ENCODE assay signal across 6 cellular contexts in genomic region chr2:112495878-112496277, GRCh38. TPM values are rescaled to one million over a fixed set of nuclear protein-coding genes. Genes with fewer than 3 reads are reported as not detected.
DNase-seq lines count a peak whose midpoint lies in the region; ATAC-seq, FAIRE-seq and TF ChIP-seq lines count a peak whose summit lies in the region.
"Not testable (repeated sequence)": the region's sequence is repeated elsewhere in the genome, so short reads cannot be mapped to it uniquely, and the experiment has no call there.

No MANE protein-coding gene starts in this region.

- H2BK15ac ChIP-seq in H9 (ENCODE audit: low read depth, low read length), result not testable (repeated sequence)

- TF ChIP-seq RAD21 in SK-N-SH (IDR thresholded peaks at IDR 0.05; ENCODE audit: low read length); HepG2 (CRISPR knock-in tag; IDR thresholded peaks at IDR 0.05): not testable (repeated sequence)

- H3F3A ChIP-seq in SK-N-SH (replicated peaks; ENCODE audit: insufficient read depth), result peaks cover 29% of the 10 kb centered on the region

- H4K20me1 ChIP-seq in H9 (ENCODE audit: control insufficient read depth, insufficient read depth, insufficient read length); SK-N-SH (ENCODE audit: insufficient read depth); HepG2 (ENCODE audit: insufficient read depth, low read length): not testable (repeated sequence)

- peak; percentile 29; the same call in 1 of the 2 replicates for TF ChIP-seq CTCF in A673 (conservative IDR thresholded peaks at IDR 0.05; ENCODE audit: low read depth, low read length)
- TF ChIP-seq CTCF in H9 (conservative IDR thresholded peaks at IDR 0.05), result peak; percentile 36
- peak; percentile 13 for TF ChIP-seq CTCF in NB4 (IDR thresholded peaks at IDR 0.05; ENCODE audit: low read depth, low read length)
- TF ChIP-seq CTCF in SK-N-SH (IDR thresholded peaks at IDR 0.05), result 0 out of 2 replicates have a peak, but pooled peaks have one; percentile 14
- TF ChIP-seq CTCF in chondrocyte (IDR thresholded peaks at IDR 0.05), result peak; percentile 17
- TF ChIP-seq CTCF in HepG2 (CRISPR knock-in tag; IDR thresholded peaks at IDR 0.05), result not testable (repeated sequence)

- ATAC-seq in HepG2, result peak; percentile 35; the same call in 2 of the 3 replicates

- not testable (repeated sequence) for H3K27me3 ChIP-seq in A673 (replicated peaks; ENCODE audit: insufficient read depth, low read depth, low read length, poor library complexity); H9 (ENCODE audit: insufficient read depth, low read length); SK-N-SH (ENCODE audit: insufficient read depth); HepG2 (ENCODE audit: control insufficient read depth in 1 of 2, insufficient read depth in 2 of 2, low read length in 2 of 2)

- not testable (repeated sequence) for H3K79me1 ChIP-seq in H9 (ENCODE audit: insufficient read depth, low read depth, low read length, poor library complexity, severe bottlenecking)

- H2BK120ac ChIP-seq in H9 (ENCODE audit: low read depth, low read length, poor library complexity, severe bottlenecking), result not testable (repeated sequence)

- H3K79me2 ChIP-seq in H9 (ENCODE audit: insufficient read depth, low read length); HepG2 (ENCODE audit: insufficient read depth, low read length): not testable (repeated sequence)
- peaks cover 39% of the 10 kb centered on the region for H3K79me2 ChIP-seq in SK-N-SH (ENCODE audit: insufficient read depth)

- H4K8ac ChIP-seq in H9 (replicated peaks; ENCODE audit: insufficient read length, low read depth, low read length), result not testable (repeated sequence)

- H2BK12ac ChIP-seq in H9 (ENCODE audit: insufficient read length, low read depth, low read length), result not testable (repeated sequence)

- H3K23me2 ChIP-seq in H9 (ENCODE audit: insufficient read length, low read depth, low read length, poor library complexity, severe bottlenecking), result not testable (repeated sequence)

- not testable (repeated sequence) for H3T11ph ChIP-seq in H9 (ENCODE audit: low read length)

- not testable (repeated sequence) for H3K4me2 ChIP-seq in H9 (ENCODE audit: insufficient read depth, insufficient read length, low read length); SK-N-SH; HepG2 (ENCODE audit: low read depth, low read length)

- H2BK5ac ChIP-seq in H9 (ENCODE audit: insufficient read length, low read length), result not testable (repeated sequence)

- H3K56ac ChIP-seq in H9 (ENCODE audit: insufficient read length, low read depth, low read length), result not testable (repeated sequence)

- H3K9me3 Mint-ChIP-seq in H9; chondrocyte (ENCODE audit: low read depth): not testable (repeated sequence)

- H3K36me3 Mint-ChIP-seq in H9 (ENCODE audit: insufficient read depth in 1 of 3, low read depth in 3 of 3), result peaks cover 5 to 16% (median 14%) of the 10 kb centered on the region in 3 experiments; a peak in 6 of 7 replicates
- not testable (repeated sequence) for H3K36me3 Mint-ChIP-seq in chondrocyte (ENCODE audit: low read depth)

- not testable (repeated sequence) for TF ChIP-seq POLR2A in NB4 (IDR thresholded peaks at IDR 0.05; ENCODE audit: extremely low read depth, insufficient read length); HepG2 (IDR thresholded peaks at IDR 0.05; ENCODE audit: insufficient read depth in 1 of 2, low read depth in 2 of 2, low read length in 2 of 2)

- POLR2A ChIA-PET in A673 (lab: Charles Lee; ENCODE audit: low non-redundant PET); SK-N-SH (lab: Yijun Ruan, JAX); HepG2 (lab: Yijun Ruan, JAX): not testable (repeated sequence)

- not testable (repeated sequence) for H3K9me3 ChIP-seq in A673 (ENCODE audit: low read depth, low read length, poor library complexity, severe bottlenecking); H9 (ENCODE audit: control insufficient read depth, low read depth, low read length); SK-N-SH; HepG2 (ENCODE audit: low read length)

- not testable (repeated sequence) for H2BK20ac ChIP-seq in H9 (ENCODE audit: low read depth, low read length, poor library complexity, severe bottlenecking)

- H3K18ac ChIP-seq in H9 (ENCODE audit: insufficient read length, low read depth, low read length), result not testable (repeated sequence)

- DNase-seq in A673 (ENCODE audit: low spot score); H9; NB4 (ENCODE audit: low read depth); SK-N-SH; chondrocyte (ENCODE audit: low spot score); HepG2 (ENCODE audit: low spot score): not testable (repeated sequence)

- not testable (repeated sequence) for H3K27me3 Mint-ChIP-seq in H9 (ENCODE audit: low read depth); chondrocyte (ENCODE audit: low read depth)

- intact Hi-C loops in A673 (cut with micrococcal nuclease; ENCODE audit: unreplicated experiment); HepG2 (cut with micrococcal nuclease; ENCODE audit: unreplicated experiment): not testable (repeated sequence)

- not testable (repeated sequence) for H3K23ac ChIP-seq in H9 (ENCODE audit: insufficient read length, low read depth, low read length)

- H4K91ac ChIP-seq in H9 (ENCODE audit: insufficient read length, low read depth, low read length), result not testable (repeated sequence)

- not testable (repeated sequence) for H3K4me1 Mint-ChIP-seq in H9; chondrocyte (ENCODE audit: low read depth)

- H3K4me3 Mint-ChIP-seq in H9; chondrocyte (ENCODE audit: unreplicated experiment): not testable (repeated sequence)

- BruUV-seq in A673 (replicated peaks; lab: Mats Ljungman, UMichigan); HepG2 (replicated peaks; lab: Mats Ljungman, UMichigan): not testable (repeated sequence)

- H3K27ac ChIP-seq in A673 (ENCODE audit: low read depth, low read length, poor library complexity, severe bottlenecking); H9 (ENCODE audit: insufficient read length, low read depth, low read length); SK-N-SH (ENCODE audit: low read depth in 2 of 2, low read length in 1 of 2); HepG2 (ENCODE audit: extremely low read length, insufficient read depth, low read length): not testable (repeated sequence)

- not testable (repeated sequence) for H3K9me2 ChIP-seq in SK-N-SH

- H4K5ac ChIP-seq in H9 (ENCODE audit: insufficient read length, low read depth, low read length), result not testable (repeated sequence)

- in situ Hi-C loops in HepG2 (cut with HindIII; ENCODE audit: extremely low pct_ligation_motif_present, low pct_unique_long_range_greater_than_20kb), result not testable (repeated sequence)

- not testable (repeated sequence) for H3K9ac ChIP-seq in H9 (ENCODE audit: extremely low read depth, insufficient read length, low read length); SK-N-SH; HepG2 (ENCODE audit: insufficient read depth, low read depth, low read length)

- H3K4ac ChIP-seq in H9 (ENCODE audit: low read depth, low read length), result not testable (repeated sequence)

- not testable (repeated sequence) for H3K4me3 ChIP-seq in A673 (ENCODE audit: low read depth, low read length, poor library complexity, severe bottlenecking); NB4 (ENCODE audit: low read depth, low read length); SK-N-SH (ENCODE audit: low read depth in 2 of 2, low read length in 1 of 2); HepG2 (replicated peaks in 1 of 3; ENCODE audit: insufficient read depth in 1 of 3, low read depth in 2 of 3, low read length in 3 of 3)

- no CpG with 5 or more reads among the region's 4 CpGs for WGBS in H9 (ENCODE audit: extremely low coverage, insufficient read length, low lambda C conversion rate)
- WGBS in SK-N-SH (ENCODE audit: low lambda C conversion rate), result 94% methylated on average over 4 of the region's 4 CpGs
- WGBS in HepG2 (ENCODE audit: low lambda C conversion rate), result 94% methylated on average over 4 of the region's 4 CpGs

- CTCF ChIA-PET in A673 (lab: Charles Lee); SK-N-SH (lab: Yijun Ruan, JAX); HepG2 (lab: Yijun Ruan, JAX; ENCODE audit: low intra/inter-chr PET ratio, low total read pairs): not testable (repeated sequence)

- not testable (repeated sequence) for TF ChIP-seq EP300 in SK-N-SH (IDR thresholded peaks at IDR 0.05; ENCODE audit: borderline replicate concordance in 1 of 2, low read depth in 1 of 2, low read length in 1 of 2); HepG2 (IDR thresholded peaks at IDR 0.05; ENCODE audit: low read depth in 2 of 2, low read length in 2 of 2); HepG2 (CRISPR knock-in tag; IDR thresholded peaks at IDR 0.05; ENCODE audit: borderline replicate concordance)

- FAIRE-seq in HepG2 (lab: Jason Lieb, UNC), result not testable (repeated sequence)

- not testable (repeated sequence) for H3K27ac Mint-ChIP-seq in H9; chondrocyte (ENCODE audit: unreplicated experiment)

- H2AFZ ChIP-seq in H9 (ENCODE audit: low read length); SK-N-SH (ENCODE audit: low read depth); HepG2 (ENCODE audit: low read length): not testable (repeated sequence)

- H3K36me3 ChIP-seq in A673 (ENCODE audit: insufficient read depth, low read length, poor library complexity, severe bottlenecking) (peaks cover 12% of the 10 kb centered on the region), SK-N-SH (replicated peaks in 1 of 2; ENCODE audit: control insufficient read depth in 1 of 2, insufficient read depth in 2 of 2, low read length in 1 of 2) (peaks cover 0 to 15% of the 10 kb centered on the region in 2 experiments), HepG2 (replicated peaks in 1 of 2; ENCODE audit: control insufficient read depth in 1 of 2, insufficient read depth in 2 of 2, low read length in 2 of 2) (peaks cover 1 to 23% of the 10 kb centered on the region in 2 experiments; a peak in 3 of 5 replicates)

- peaks cover 26% of the 10 kb centered on the region for H3K4me1 ChIP-seq in A673 (ENCODE audit: insufficient read depth, low read length, poor library complexity, severe bottlenecking)
- H3K4me1 ChIP-seq in H9 (ENCODE audit: insufficient read depth, low read length), result not testable (repeated sequence)
- peaks cover 20 to 28% of the 10 kb centered on the region in 2 experiments for H3K4me1 ChIP-seq in SK-N-SH (ENCODE audit: control insufficient read depth in 1 of 2, insufficient read depth in 2 of 2, low read depth in 1 of 2, low read length in 1 of 2)
- peaks cover 16% of the 10 kb centered on the region for H3K4me1 ChIP-seq in HepG2 (ENCODE audit: insufficient read depth, low read length)

- not testable (repeated sequence) for H3K14ac ChIP-seq in H9 (ENCODE audit: insufficient read depth, low read length)

- not testable (repeated sequence) for H2AK5ac ChIP-seq in H9 (ENCODE audit: insufficient read length, low read length)

RNA-seq across cellular contexts. Expression of gene TTL, which starts 13.9 kb away (rescaled TPM):
- 119 and 146 TPM in 2 replicates for total RNA-seq in A673 (2021)
- total RNA-seq in H9 (2021), result 57.8 and 58.9 TPM in 2 replicates
- 15.4 and 19.6 TPM in 2 replicates for polyA plus RNA-seq in SK-N-SH (2012; rRNA removed)
- polyA plus RNA-seq in SK-N-SH (2012; cell fraction: cytosol; rRNA removed), result 20.8 and 23.6 TPM in 2 replicates
- 30.4 and 41.0 TPM in 2 replicates for polyA plus RNA-seq in SK-N-SH (2012; cell fraction: nucleus; rRNA removed)
- total RNA-seq in chondrocyte, result 67.9 to 82.6 TPM (median 68.8 TPM) in 3 replicates
- 59.8 and 69.8 TPM in 2 replicates for total RNA-seq in HepG2 (2016; rRNA removed; fragmentation: Illumina TruSeq; extraction: Trizol)
- total RNA-seq in HepG2 (2016; cell fraction: cytosol; rRNA removed; fragmentation: Illumina TruSeq; extraction: Trizol; ENCODE audit: low read depth), result 18.0 and 19.1 TPM in 2 replicates
- 56.6 and 58.1 TPM in 2 replicates for total RNA-seq in HepG2 (2016; cell fraction: insoluble cytoplasmic fraction; rRNA removed; fragmentation: Illumina TruSeq; extraction: Trizol)
- 88.3 and 99.8 TPM in 2 replicates for total RNA-seq in HepG2 (2016; cell fraction: membrane; rRNA removed; fragmentation: Illumina TruSeq; extraction: Trizol)
- 39.3 and 44.8 TPM in 2 replicates for total RNA-seq in HepG2 (2016; cell fraction: nucleus; rRNA removed; fragmentation: Illumina TruSeq; extraction: Trizol)
- polyA plus RNA-seq in HepG2 (2011; rRNA removed), result 19.0 TPM in 2 replicates
- polyA plus RNA-seq in HepG2 (2011; cell fraction: cytosol; rRNA removed), result 10.0 and 16.3 TPM in 2 replicates
- 12.2 and 20.3 TPM in 2 replicates for polyA plus RNA-seq in HepG2 (2011; cell fraction: nucleus; rRNA removed)
- polyA plus RNA-seq in HepG2 (2012), result 22.9 and 32.3 TPM in 2 replicates
- polyA plus RNA-seq in HepG2 (2016; cell fraction: cytosol; fragmentation: Illumina TruSeq; extraction: Trizol; ENCODE audit: low read depth), result 15.2 and 16.6 TPM in 2 replicates
- polyA plus RNA-seq in HepG2 (2016; cell fraction: insoluble cytoplasmic fraction; fragmentation: Illumina TruSeq; extraction: Trizol; ENCODE audit: low read depth), result 44.9 and 53.9 TPM in 2 replicates
- polyA plus RNA-seq in HepG2 (2016; cell fraction: membrane; fragmentation: Illumina TruSeq; extraction: Trizol; ENCODE audit: low read depth), result 50.2 and 56.8 TPM in 2 replicates
- polyA plus RNA-seq in HepG2 (2016; cell fraction: nucleus; fragmentation: Illumina TruSeq; extraction: Trizol; ENCODE audit: insufficient read depth, low read depth), result 53.2 and 54.6 TPM in 2 replicates
- 44.4 and 48.9 TPM in 2 replicates for polyA minus RNA-seq in HepG2 (2011; rRNA and poly(A)+ RNA removed; ENCODE audit: low replicate concordance)
- 28.8 and 32.0 TPM in 2 replicates for polyA minus RNA-seq in HepG2 (2011; cell fraction: cytosol; rRNA and poly(A)+ RNA removed)
- 20.2 and 23.9 TPM in 2 replicates for polyA minus RNA-seq in HepG2 (2011; cell fraction: nucleus; rRNA and poly(A)+ RNA removed)

RNA-seq across cellular contexts. Expression of gene POLR1B, which starts 46.4 kb away (rescaled TPM):
- total RNA-seq in A673 (2021) (53.9 and 70.0 TPM in 2 replicates), H9 (2021) (72.0 and 83.6 TPM in 2 replicates), chondrocyte (12.1 to 17.7 TPM (median 15.0 TPM) in 3 replicates), HepG2 (2016; rRNA removed; fragmentation: Illumina TruSeq; extraction: Trizol) (46.0 and 70.8 TPM in 2 replicates)
- polyA plus RNA-seq in SK-N-SH (2012; rRNA removed) (13.4 and 19.1 TPM in 2 replicates), HepG2 (2011; rRNA removed) (17.5 and 18.3 TPM in 2 replicates)
- 17.1 and 17.9 TPM in 2 replicates for polyA plus RNA-seq in SK-N-SH (2012; cell fraction: cytosol; rRNA removed)
- 22.1 and 23.6 TPM in 2 replicates for polyA plus RNA-seq in SK-N-SH (2012; cell fraction: nucleus; rRNA removed)
- total RNA-seq in HepG2 (2016; cell fraction: cytosol; rRNA removed; fragmentation: Illumina TruSeq; extraction: Trizol; ENCODE audit: low read depth), result 9.3 and 11.0 TPM in 2 replicates
- 47.1 and 70.7 TPM in 2 replicates for total RNA-seq in HepG2 (2016; cell fraction: insoluble cytoplasmic fraction; rRNA removed; fragmentation: Illumina TruSeq; extraction: Trizol)
- total RNA-seq in HepG2 (2016; cell fraction: membrane; rRNA removed; fragmentation: Illumina TruSeq; extraction: Trizol), result 14.7 and 18.4 TPM in 2 replicates
- total RNA-seq in HepG2 (2016; cell fraction: nucleus; rRNA removed; fragmentation: Illumina TruSeq; extraction: Trizol), result 35.3 and 39.0 TPM in 2 replicates
- 12.4 and 17.4 TPM in 2 replicates for polyA plus RNA-seq in HepG2 (2011; cell fraction: cytosol; rRNA removed)
- polyA plus RNA-seq in HepG2 (2011; cell fraction: nucleus; rRNA removed), result 13.5 and 17.5 TPM in 2 replicates
- 25.1 and 28.2 TPM in 2 replicates for polyA plus RNA-seq in HepG2 (2012)
- 1.7 and 1.8 TPM in 2 replicates for polyA plus RNA-seq in HepG2 (2016; cell fraction: cytosol; fragmentation: Illumina TruSeq; extraction: Trizol; ENCODE audit: low read depth)
- polyA plus RNA-seq in HepG2 (2016; cell fraction: insoluble cytoplasmic fraction; fragmentation: Illumina TruSeq; extraction: Trizol; ENCODE audit: low read depth), result 48.7 and 51.1 TPM in 2 replicates
- 4.7 and 5.1 TPM in 2 replicates for polyA plus RNA-seq in HepG2 (2016; cell fraction: membrane; fragmentation: Illumina TruSeq; extraction: Trizol; ENCODE audit: low read depth)
- 35.3 and 39.0 TPM in 2 replicates for polyA plus RNA-seq in HepG2 (2016; cell fraction: nucleus; fragmentation: Illumina TruSeq; extraction: Trizol; ENCODE audit: insufficient read depth, low read depth)
- polyA minus RNA-seq in HepG2 (2011; rRNA and poly(A)+ RNA removed; ENCODE audit: low replicate concordance), result 113 and 135 TPM in 2 replicates
- polyA minus RNA-seq in HepG2 (2011; cell fraction: cytosol; rRNA and poly(A)+ RNA removed), result 42.2 and 61.3 TPM in 2 replicates
- polyA minus RNA-seq in HepG2 (2011; cell fraction: nucleus; rRNA and poly(A)+ RNA removed), result 46.6 and 64.0 TPM in 2 replicates
